6 cellular contexts compared by ENCODE assay signal in the genomic region with DNA sequence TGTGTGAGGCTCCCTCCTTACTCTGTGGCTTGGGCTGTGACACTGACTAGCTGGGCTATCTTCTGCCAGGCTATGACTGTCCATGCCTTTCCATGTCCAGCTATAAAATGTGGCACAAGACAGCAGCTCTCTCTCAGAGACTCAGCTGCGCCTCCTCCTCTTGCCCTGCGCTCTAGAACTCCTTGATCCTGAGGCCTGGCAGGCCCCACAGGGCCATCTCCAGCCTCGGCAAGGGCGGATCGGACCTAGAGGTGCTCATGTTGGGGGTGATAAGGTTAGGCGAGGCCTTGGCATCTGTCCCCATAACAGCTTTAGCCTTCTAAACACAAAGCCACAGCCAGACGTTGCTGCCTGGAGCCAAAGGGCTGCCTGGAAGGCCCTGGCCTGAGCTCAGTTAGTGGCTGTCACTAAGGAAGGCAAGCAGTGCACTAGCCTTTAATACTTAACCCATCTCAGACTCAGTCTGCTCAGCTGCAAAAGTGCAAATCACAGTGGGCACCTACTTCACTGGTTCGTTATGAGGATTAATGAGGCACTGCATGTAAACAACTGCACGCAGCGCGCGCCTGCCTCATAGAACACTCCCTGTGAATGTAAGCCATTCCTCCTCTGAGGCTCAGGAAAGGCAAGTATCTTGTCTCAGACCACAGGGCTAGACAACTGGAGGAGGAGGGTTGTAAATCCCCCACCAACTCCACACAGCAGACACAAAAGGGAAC. TPM values are rescaled to one million over a fixed set of nuclear protein-coding genes. Genes with fewer than 3 reads are reported as not detected.
DNase-seq lines count a peak whose midpoint lies in the region; ATAC-seq and TF ChIP-seq lines count a peak whose summit lies in the region.

No MANE protein-coding gene starts in this region.

- ATAC-seq in HG03432 (IDR thresholded peaks at IDR 0.05; ENCODE audit: unreplicated experiment) = no peak

- in situ Hi-C loops in GM13977 (cut with MboI; ENCODE audit: low pct_unique_long_range_greater_than_20kb, low sequenced_read_pairs, unreplicated experiment) = no loop called here

- DNase-seq in HUDEP-2 (lab: John Stamatoyannopoulos, UW; ENCODE audit: unreplicated experiment in 76 of 76) (peak in 75 of 76 experiments; percentile 69 to 96 (median 89)), amniotic epithelial cell (ENCODE audit: low read depth) (peak; percentile 43), myocyte (ENCODE audit: low read depth) (peak; percentile 55), GM13977 (ENCODE audit: low spot score) (no peak), 8988T (no peak)

- TF ChIP-seq CTCF in GM13977 (IDR thresholded peaks at IDR 0.05; ENCODE audit: extremely low read depth, insufficient read depth, missing control alignments) = no peak

RNA-seq across cellular contexts. Expression of a gene that starts 1.2 kb away (rescaled TPM):
- 192 and 242 TPM in 2 replicates for total RNA-seq in myocyte
- 99.8 TPM for polyA plus RNA-seq in myocyte (2012)

RNA-seq across cellular contexts. Expression of a gene that starts 2.0 kb away (rescaled TPM):
- 169 and 202 TPM in 2 replicates for total RNA-seq in myocyte
- 156 TPM for polyA plus RNA-seq in myocyte (2012)

RNA-seq across cellular contexts. Expression of a gene that starts 39.1 kb away (rescaled TPM):
- 10.0 and 13.2 TPM in 2 replicates for total RNA-seq in myocyte
- polyA plus RNA-seq in myocyte (2012) = 9.6 TPM

RNA-seq across cellular contexts. Expression of a gene that starts 49.2 kb away (rescaled TPM):
- total RNA-seq in myocyte = 2.1 and 2.4 TPM in 2 replicates
- polyA plus RNA-seq in myocyte (2012) = 1.4 TPM

RNA-seq across cellular contexts. Expression of a gene that starts 58.6 kb away (rescaled TPM):
- total RNA-seq in myocyte = 0.31 TPM in 1 of 2 replicates, not detected in the other
- 0.03 TPM for polyA plus RNA-seq in myocyte (2012)

Comparison
In these comparisons a context has a peak if more than half of its experiments do, and no peak if none do; other contexts are left out.
1. DNase-seq: peak in HUDEP-2 (75 of 76), amniotic epithelial cell (single experiment) and myocyte (single experiment); none in GM13977 (single experiment) and 8988T (single experiment).